In genomic region chr2:121640380-121641326, GRCh38 we compare ENCODE assay signal across 10 cellular contexts. TPM values are rescaled to one million over a fixed set of nuclear protein-coding genes. Genes with fewer than 3 reads are reported as not detected.
DNase-seq lines count a peak whose midpoint lies in the region; ATAC-seq and TF ChIP-seq lines count a peak whose summit lies in the region.
"Had no signal": no experiment of that assay in that cellular context is flagged by ENCODE, and none has a peak within 500 bp of the region (broad histone marks: within the 10 kb centered on the region; RNA-seq: fewer than 3 reads in every experiment).

No MANE protein-coding gene starts in this region.

- CTCF ChIA-PET in T-cell (lab: Charles Lee): interaction anchor here (0.5 to 0.7 kb wide), 2 partner anchors 49 to 1344 kb away, joined by 3 to 8 read pairs; no protein-coding TSS in a partner anchor

- peak; percentile 61 for ATAC-seq in Right ventricle myocardium superior (ENCODE audit: poor library complexity)
- ATAC-seq in T-cell (replicated peaks in 1 of 4): no peak
- no peak for ATAC-seq in HG03135 (IDR thresholded peaks at IDR 0.05; ENCODE audit: unreplicated experiment)

- intact Hi-C loops in Right ventricle myocardium superior (cut with DNase I): no loop called here

- H3K36me3 ChIP-seq in right atrium auricular region (no peaks in the 10 kb centered on the region), skeletal muscle tissue (ENCODE audit: control insufficient read depth in 3 of 3, insufficient read depth in 3 of 3, low read length in 3 of 3) (peaks cover 0 to 5% (median 3%) of the 10 kb centered on the region in 3 donors)

- H3K27me3 Mint-ChIP-seq in T-cell: no peaks in the 10 kb centered on the region

- H3K9ac ChIP-seq in skeletal muscle tissue (ENCODE audit: low read depth in 1 of 3, low read length in 3 of 3): peak overlapping the region in 2 of 3 donors; percentile 12 to 57

- peaks cover 25% of the 10 kb centered on the region for H3K36me3 Mint-ChIP-seq in T-cell

- DNase-seq in Right ventricle myocardium superior: no peak
- DNase-seq in right atrium auricular region (ENCODE audit: low spot score): no peak
- peak; percentile 27 for DNase-seq in RPMI7951 (ENCODE audit: low read depth)
- DNase-seq in epithelial cell of prostate (ENCODE audit: low read depth, low spot score): no peak
- DNase-seq in T-cell: no peak
- no peak for DNase-seq in stimulated activated CD4-positive, alpha-beta T cell treated with anti-CD3 and anti-CD28 coated beads, Interleukin-4, amount 100 ng/mL, for 1 hour
- DNase-seq: dorsolateral prefrontal cortex, NCI-H2029 had no signal

- peaks cover 0 to 12% (median 2%) of the 10 kb centered on the region in 3 donors for H3K9me3 Mint-ChIP-seq in T-cell

- H3K4me3 Mint-ChIP-seq in T-cell: no peak overlapping the region

- H3K27ac ChIP-seq in right atrium auricular region: no peak overlapping the region
- peak overlapping the region; percentile 8 for H3K27ac ChIP-seq in epithelial cell of prostate
- H3K27ac ChIP-seq in skeletal muscle tissue (ENCODE audit: low read depth, low read length): peak overlapping the region; percentile 20

- H3K4me1 ChIP-seq in right atrium auricular region: peaks cover 0 to 31% of the 10 kb centered on the region in 2 donors
- H3K4me1 ChIP-seq in skeletal muscle tissue (ENCODE audit: control insufficient read depth in 3 of 3, insufficient read depth in 3 of 3, low read length in 3 of 3): peaks cover 15 to 18% (median 17%) of the 10 kb centered on the region in 3 donors

- TF ChIP-seq CTCF in right atrium auricular region (IDR thresholded peaks at IDR 0.05): no peak

- no peak overlapping the region for H3K4me3 ChIP-seq in right atrium auricular region
- H3K4me3 ChIP-seq in skeletal muscle tissue (ENCODE audit: low read length in 3 of 3): no peak overlapping the region
- H3K4me3 ChIP-seq: dorsolateral prefrontal cortex had no signal

- POLR2A ChIA-PET in T-cell (lab: Charles Lee): interaction anchor here in 1 of 2 donors (1.2 kb wide), 1 partner anchor 10 kb away, joined by 4 read pairs; no protein-coding TSS in a partner anchor

- H3K9me3 ChIP-seq in right atrium auricular region (peaks cover 0 to 6% of the 10 kb centered on the region in 2 donors), skeletal muscle tissue (ENCODE audit: control insufficient read depth in 3 of 3, low read length in 3 of 3) (no peaks in the 10 kb centered on the region)

- H3K27me3 ChIP-seq in right atrium auricular region: no peaks in the 10 kb centered on the region
- H3K27me3 ChIP-seq in skeletal muscle tissue (ENCODE audit: control insufficient read depth in 3 of 3, insufficient read depth in 3 of 3, low read length in 3 of 3): no peaks in the 10 kb centered on the region
- H3K27me3 ChIP-seq: dorsolateral prefrontal cortex had no signal

- peak overlapping the region in 1 of 2 donors; percentile 44 for H3K27ac Mint-ChIP-seq in T-cell

- peaks cover 37 to 57% (median 56%) of the 10 kb centered on the region in 3 donors for H3K4me1 Mint-ChIP-seq in T-cell

RNA-seq across cellular contexts. Expression of gene CLASP1, which starts 8.6 kb away (rescaled TPM):
- total RNA-seq in Right ventricle myocardium superior (58.3 TPM), right atrium auricular region (10 to 100 TPM; 42.4 to 47.8 TPM), skeletal muscle tissue (74.1 TPM), T-cell (10 to 100 TPM; 57.8 to 72.8 (median 65.1) TPM)
- 26.1 and 35.6 TPM in 2 replicates for total RNA-seq in RPMI7951 (2014; rRNA removed; shearing (Covaris generic))

Comparison
In these comparisons a context has a peak if more than half of its experiments do, and no peak if none do; other contexts are left out.
1. H3K27ac ChIP-seq: peak in epithelial cell of prostate (single experiment) and skeletal muscle tissue (single experiment); none in right atrium auricular region (0 of 2).